ENCODE assay signal across 15 cellular contexts in genomic region chr15:66115568-66116206, GRCh38.
DNase-seq lines count a peak whose midpoint lies in the region; ATAC-seq and TF ChIP-seq lines count a peak whose summit lies in the region.
"Had no signal": no experiment of that assay in that cellular context is flagged by ENCODE, and none has a peak within 500 bp of the region (broad histone marks: within the 10 kb centered on the region; RNA-seq: fewer than 3 reads in every experiment).

No MANE protein-coding gene starts in this region.

- no peak for DNase-seq in activated naive CD8-positive, alpha-beta T cell treated with anti-CD3 and anti-CD28 coated beads for 36 hours
- DNase-seq in T-cell (peak in 33 of 34 experiments; percentile 16 to 68 (median 44)), colonic mucosa (peak; percentile 25), mesothelial cell of epicardium (ENCODE audit: low spot score in 2 of 2, unreplicated experiment in 2 of 2) (no peak)
- DNase-seq: activated T-cell treated with anti-CD3 and anti-CD28 coated beads, Interleukin-2, amount 50 U/mL, for 4 hours; cortex of kidney; foreskin melanocyte; NCI-H2107; uterus had no signal

- intact Hi-C loops in colonic mucosa (cut with DNase I) = no loop called here

- H3K27ac Mint-ChIP-seq in activated naive CD8-positive, alpha-beta T cell = no peak overlapping the region
- no peak overlapping the region for H3K27ac Mint-ChIP-seq in activated naive CD8-positive, alpha-beta T cell treated with anti-CD3 and anti-CD28 coated beads for 36 hours
- H3K27ac Mint-ChIP-seq in T-cell (peak overlapping the region; percentile 53 to 73), mesothelial cell of epicardium (no peak overlapping the region)

- no peaks in the 10 kb centered on the region for H3K9me3 Mint-ChIP-seq in activated naive CD8-positive, alpha-beta T cell (ENCODE audit: low read depth)
- H3K9me3 Mint-ChIP-seq in activated naive CD8-positive, alpha-beta T cell treated with anti-CD3 and anti-CD28 coated beads for 36 hours = no peaks in the 10 kb centered on the region
- H3K9me3 Mint-ChIP-seq in T-cell = no peaks in the 10 kb centered on the region
- H3K9me3 Mint-ChIP-seq in mesothelial cell of epicardium = no peaks in the 10 kb centered on the region
- H3K9me3 Mint-ChIP-seq: activated T-cell treated with anti-CD3 and anti-CD28 coated beads, Interleukin-2, amount 50 U/mL, for 4 hours; CD14-positive monocyte had no signal

- H3K36me3 ChIP-seq in colonic mucosa (no peaks in the 10 kb centered on the region), thymus (ENCODE audit: control insufficient read depth, insufficient read depth) (no peaks in the 10 kb centered on the region)
- H3K36me3 ChIP-seq: SJSA1, uterus had no signal

- H3K27me3 ChIP-seq in colonic mucosa (no peaks in the 10 kb centered on the region), thymus (ENCODE audit: control insufficient read depth, insufficient read depth) (no peaks in the 10 kb centered on the region)
- H3K27me3 ChIP-seq: uterus had no signal

- peaks cover 1% of the 10 kb centered on the region for H3K27me3 Mint-ChIP-seq in activated naive CD8-positive, alpha-beta T cell
- peaks cover 3% of the 10 kb centered on the region for H3K27me3 Mint-ChIP-seq in activated naive CD8-positive, alpha-beta T cell treated with anti-CD3 and anti-CD28 coated beads for 36 hours
- peaks cover 0 to 9% of the 10 kb centered on the region in 2 donors for H3K27me3 Mint-ChIP-seq in T-cell
- peaks cover 51% of the 10 kb centered on the region for H3K27me3 Mint-ChIP-seq in mesothelial cell of epicardium (ENCODE audit: low read depth)

- no peaks in the 10 kb centered on the region for H3K36me3 Mint-ChIP-seq in activated naive CD8-positive, alpha-beta T cell
- no peaks in the 10 kb centered on the region for H3K36me3 Mint-ChIP-seq in activated naive CD8-positive, alpha-beta T cell treated with anti-CD3 and anti-CD28 coated beads for 36 hours
- no peaks in the 10 kb centered on the region for H3K36me3 Mint-ChIP-seq in T-cell
- no peaks in the 10 kb centered on the region for H3K36me3 Mint-ChIP-seq in mesothelial cell of epicardium
- H3K36me3 Mint-ChIP-seq: CD14-positive monocyte had no signal

- H3K4me1 ChIP-seq in colonic mucosa (no peaks in the 10 kb centered on the region), thymus (ENCODE audit: control insufficient read depth, insufficient read depth, low read length) (peaks cover 12% of the 10 kb centered on the region)
- H3K4me1 ChIP-seq: SJSA1, uterus had no signal

- H3K4me3 ChIP-seq in colonic mucosa (no peak overlapping the region), thymus (ENCODE audit: low read length) (no peak overlapping the region)
- H3K4me3 ChIP-seq: SJSA1, uterus had no signal

- H3K4me1 Mint-ChIP-seq in activated naive CD8-positive, alpha-beta T cell (ENCODE audit: low read depth) = peaks cover 5% of the 10 kb centered on the region
- peaks cover 3% of the 10 kb centered on the region for H3K4me1 Mint-ChIP-seq in activated naive CD8-positive, alpha-beta T cell treated with anti-CD3 and anti-CD28 coated beads for 36 hours
- H3K4me1 Mint-ChIP-seq in T-cell (peaks cover 16 to 33% (median 17%) of the 10 kb centered on the region in 3 donors), mesothelial cell of epicardium (no peaks in the 10 kb centered on the region)

- peak overlapping the region; percentile 2 for H3K4me3 Mint-ChIP-seq in activated naive CD8-positive, alpha-beta T cell
- no peak overlapping the region for H3K4me3 Mint-ChIP-seq in activated naive CD8-positive, alpha-beta T cell treated with anti-CD3 and anti-CD28 coated beads for 36 hours
- H3K4me3 Mint-ChIP-seq in T-cell (peak overlapping the region in 2 of 3 donors; percentile 4 to 64), mesothelial cell of epicardium (no peak overlapping the region)
- H3K4me3 Mint-ChIP-seq: activated T-cell treated with anti-CD3 and anti-CD28 coated beads, Interleukin-2, amount 50 U/mL, for 4 hours; CD14-positive monocyte had no signal

- POLR2A ChIA-PET in T-cell (lab: Charles Lee) = no interaction called here

- TF ChIP-seq CTCF in colonic mucosa (IDR thresholded peaks at IDR 0.05) (no peak), mesothelial cell of epicardium (IDR thresholded peaks at IDR 0.05; ENCODE audit: unreplicated experiment) (no peak)

- H3K27ac ChIP-seq in colonic mucosa = no peak overlapping the region
- peak overlapping the region; percentile 20 for H3K27ac ChIP-seq in thymus (ENCODE audit: low read depth)
- H3K27ac ChIP-seq: SJSA1, uterus had no signal

- H3K9me3 ChIP-seq in colonic mucosa = no peaks in the 10 kb centered on the region
- no peaks in the 10 kb centered on the region for H3K9me3 ChIP-seq in thymus (ENCODE audit: control insufficient read depth)
- H3K9me3 ChIP-seq: SJSA1, uterus had no signal

- ATAC-seq in T-cell (replicated peaks in 1 of 4) (peak; percentile 40 to 94 (median 80)), GM18873 (IDR thresholded peaks at IDR 0.05; ENCODE audit: low FRiP score, unreplicated experiment) (no peak), GM19328 (IDR thresholded peaks at IDR 0.05; ENCODE audit: unreplicated experiment) (no peak)

- 38% methylated on average over 18 of the region's 18 CpGs for WGBS in thymus

- no peak overlapping the region for H3K9ac ChIP-seq in colonic mucosa (ENCODE audit: low read depth in 2 of 2, low read length in 2 of 2)

- CTCF ChIA-PET in T-cell (lab: Charles Lee) = no interaction called here

Comparison
In these comparisons a context has a peak if more than half of its experiments do, and no peak if none do; other contexts are left out.
1. H3K4me3 Mint-ChIP-seq: peak in activated naive CD8-positive, alpha-beta T cell (single experiment) and T-cell (2 of 3); none in activated naive CD8-positive, alpha-beta T cell treated with anti-CD3 and anti-CD28 coated beads for 36 hours (single experiment) and mesothelial cell of epicardium (single experiment).
2. H3K27ac Mint-ChIP-seq: peak in T-cell (2 of 2); none in activated naive CD8-positive, alpha-beta T cell (single experiment), activated naive CD8-positive, alpha-beta T cell treated with anti-CD3 and anti-CD28 coated beads for 36 hours (single experiment) and mesothelial cell of epicardium (single experiment).
3. DNase-seq: peak in T-cell (33 of 34) and colonic mucosa (single experiment); none in activated naive CD8-positive, alpha-beta T cell treated with anti-CD3 and anti-CD28 coated beads for 36 hours (single experiment) and mesothelial cell of epicardium (0 of 2).
4. ATAC-seq: peak in T-cell (4 of 4); none in GM18873 (single experiment) and GM19328 (single experiment).